ENCODE assay signal across 18 cellular contexts in the genomic region with DNA sequence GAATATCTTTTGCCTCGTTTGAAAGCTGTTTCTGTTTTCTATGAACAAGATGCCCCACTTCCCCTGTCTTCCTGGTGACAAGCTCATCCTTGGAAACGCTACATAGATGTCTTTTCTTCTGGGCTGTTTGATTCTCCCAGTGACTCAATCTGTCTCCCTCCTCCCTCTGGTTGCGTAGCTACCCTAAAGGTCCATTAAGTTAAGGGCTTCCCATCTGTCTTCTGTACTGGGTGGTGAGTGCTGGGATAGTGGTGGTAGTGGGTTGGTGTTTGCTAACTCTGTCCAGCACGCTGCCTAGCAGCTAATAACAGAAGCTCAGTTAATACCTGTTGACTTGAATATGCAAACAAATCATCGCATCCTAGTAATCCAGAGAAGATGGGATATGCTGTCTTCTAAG.
"Had no signal": no experiment of that assay in that cellular context is flagged by ENCODE, and none has a peak within 500 bp of the region (broad histone marks: within the 10 kb centered on the region; RNA-seq: fewer than 3 reads in every experiment).

No MANE protein-coding gene starts in this region.

- H3K9me3 ChIP-seq: colonic mucosa, right lobe of liver had no signal

- H3K36me3 ChIP-seq: colonic mucosa, right lobe of liver, suprapubic skin, transverse colon had no signal

- H3K27ac ChIP-seq: colonic mucosa, suprapubic skin, transverse colon had no signal

- H3K27me3 ChIP-seq: colonic mucosa, right lobe of liver, suprapubic skin, transverse colon had no signal

- DNase-seq: colonic mucosa; effector CD8-positive, alpha-beta T cell; hypothalamus; immature natural killer cell; mucosa of descending colon; naive B cell; right lobe of liver; small intestine; stimulated activated CD4-positive, alpha-beta T cell treated with anti-CD3 and anti-CD28 coated beads, Interleukin-15, amount 100 ng/mL, for 24 hours; stimulated activated CD4-positive, alpha-beta T cell treated with anti-CD3 and anti-CD28 coated beads, Interleukin-2, amount 100 ng/mL, for 48 hours; stimulated activated naive B cell treated with anti-CD40 and anti-IgM and Interleukin-4, amounts not matched to agents 10 μg/mL and 1 μg/mL and 100 μg/mL, for 72 hours; transverse colon had no signal

- H3K4me3 ChIP-seq: colonic mucosa, lung, mucosa of descending colon, right lobe of liver, suprapubic skin, transverse colon had no signal

- ATAC-seq: mucosa of descending colon; natural killer cell treated with Interleukin-12 subunit alpha and Interleukin-12 subunit beta and Interleukin-15 and Interleukin-18, amount 100 ng/mL, for 72 hours; right lobe of liver; stimulated activated naive B cell treated with anti-CD40 and anti-IgM and Interleukin-4, amounts not matched to agents 10 μg/mL and 1 μg/mL and 100 μg/mL, for 72 hours had no signal

- H3K4me1 ChIP-seq: colonic mucosa had no signal

- FAIRE-seq: endothelial cell of umbilical vein, frontal cortex, keratinocyte, small intestine had no signal
